ENCODE assay signal across 13 cellular contexts in the genomic region with DNA sequence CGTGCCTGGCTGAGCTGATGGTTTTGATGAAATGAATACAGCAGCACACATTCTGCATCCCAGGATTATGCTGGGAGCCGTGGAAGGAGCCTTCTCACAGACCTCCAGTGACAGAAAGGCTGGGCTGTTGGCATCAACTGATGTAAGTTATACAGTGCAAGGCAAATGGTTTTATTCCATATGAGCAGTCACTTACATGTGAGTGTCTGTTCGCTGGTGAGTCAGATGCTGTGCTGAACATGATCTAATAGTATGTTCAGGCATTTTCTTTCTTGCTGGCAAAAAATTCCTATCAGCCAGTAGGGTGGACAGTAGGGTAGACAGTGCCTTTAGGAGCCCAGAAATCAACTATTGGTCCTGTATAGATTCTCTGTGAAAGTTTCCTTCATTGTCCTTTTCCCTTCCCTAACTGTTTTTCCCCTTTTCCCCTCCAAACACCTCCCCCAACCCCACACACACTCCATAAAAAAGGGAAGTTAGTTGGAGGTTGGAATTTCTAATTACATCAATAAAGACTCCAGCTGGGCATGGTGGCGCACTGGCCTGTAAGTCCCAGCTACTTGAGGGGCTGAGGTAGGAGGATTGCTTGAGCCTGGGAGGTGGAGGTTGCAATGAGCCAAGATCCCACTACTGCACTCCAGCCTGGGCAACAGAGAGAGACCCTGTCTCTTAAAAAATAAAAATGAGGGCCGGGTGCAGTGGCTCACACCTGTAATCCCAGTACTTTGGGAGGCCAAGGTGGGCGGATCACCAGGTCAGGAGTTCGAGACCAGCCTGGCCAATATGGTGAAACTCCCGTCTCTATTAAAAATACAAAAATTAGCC. TPM values are rescaled to one million over a fixed set of nuclear protein-coding genes. Genes with fewer than 3 reads are reported as not detected.
A peak's percentile ranks its signal among the peaks of the same experiment; 100 is the strongest.
DNase-seq lines count a peak whose midpoint lies in the region; ATAC-seq and TF ChIP-seq lines count a peak whose summit lies in the region.
"Had no signal": no experiment of that assay in that cellular context is flagged by ENCODE, and none has a peak within 500 bp of the region (broad histone marks: within the 10 kb centered on the region; RNA-seq: fewer than 3 reads in every experiment).

No MANE protein-coding gene starts in this region.

- H3K9me2 ChIP-seq in GM23248 (ENCODE audit: insufficient read depth) = 0 out of 2 replicates have a peak, but pooled peaks cover 4% of the 10 kb centered on the region

- no peak overlapping the region for H2AFZ ChIP-seq in GM23248

- H3K4me3 ChIP-seq in GM23248 (no peak overlapping the region), choroid plexus epithelial cell (ENCODE audit: low read depth, low read length) (no peak overlapping the region)
- H3K4me3 ChIP-seq: ascending aorta had no signal

- H3K4me2 ChIP-seq in GM23248 (ENCODE audit: unreplicated experiment) = no peak overlapping the region

- in situ Hi-C loops in GM23248 (cut with MboI) = no loop called here

- peaks cover 50% of the 10 kb centered on the region for H3K36me3 Mint-ChIP-seq in nephron progenitor cell (ENCODE audit: low read depth)

- 0 out of 2 replicates have a peak, but pooled peaks cover 4% of the 10 kb centered on the region for H3K4me1 ChIP-seq in GM23248 (ENCODE audit: insufficient read depth)
- H3K4me1 ChIP-seq: ascending aorta had no signal

- H3F3A ChIP-seq in GM23248 (ENCODE audit: insufficient read depth) = no peaks in the 10 kb centered on the region

- TF ChIP-seq CTCF in choroid plexus epithelial cell (conservative IDR thresholded peaks at IDR 0.05; ENCODE audit: low read depth, low read length) (no peak), nephron progenitor cell (IDR thresholded peaks at IDR 0.05) (no peak)

- no peaks in the 10 kb centered on the region for H4K20me1 ChIP-seq in GM23248 (ENCODE audit: insufficient read depth)

- WGBS in GM23248 (ENCODE audit: low coverage in 1 of 2, low lambda C conversion rate in 2 of 2, missing lambda C conversion rate in 2 of 2), 2 experiments = 89 to 94% methylated on average over 8 of the region's 8 CpGs

- H3K36me3 ChIP-seq in GM23248 (ENCODE audit: low read depth) = no peaks in the 10 kb centered on the region
- H3K36me3 ChIP-seq: ascending aorta had no signal

- H3K79me2 ChIP-seq in GM23248 (ENCODE audit: insufficient read depth) = peaks cover 62% of the 10 kb centered on the region

- H3K9ac ChIP-seq in GM23248 = no peak overlapping the region

- ATAC-seq in HG03108 (IDR thresholded peaks at IDR 0.05; ENCODE audit: unreplicated experiment) = no peak
- ATAC-seq: activated CD8-positive, alpha-beta memory T cell treated with anti-CD3 and anti-CD28 coated beads, Interleukin-2, amount 10 ng/mL, durations not matched to agents 7 days and 5 days; stimulated activated effector memory CD8-positive, alpha-beta T cell treated with anti-CD3 and anti-CD28 coated beads, Interleukin-12 subunit alpha, Interleukin-12 subunit beta, amount 100 ng/mL, for 72 hours had no signal

- no peaks in the 10 kb centered on the region for H3K9me3 ChIP-seq in GM23248 (ENCODE audit: low read depth)
- H3K9me3 ChIP-seq: ascending aorta had no signal

- H3K27me3 ChIP-seq in GM23248 (replicated peaks; ENCODE audit: insufficient read depth) = no peaks in the 10 kb centered on the region
- H3K27me3 ChIP-seq: ascending aorta had no signal

- H3K4me3 Mint-ChIP-seq in nephron progenitor cell = no peak overlapping the region
- H3K4me3 Mint-ChIP-seq: activated CD8-positive, alpha-beta memory T cell treated with anti-CD3 and anti-CD28 coated beads, Interleukin-2, amount 10 ng/mL, durations not matched to agents 7 days and 5 days; stimulated activated effector memory CD8-positive, alpha-beta T cell treated with anti-CD3 and anti-CD28 coated beads, Interleukin-12 subunit alpha, Interleukin-12 subunit beta, amount 100 ng/mL, for 72 hours; T-helper 2 cell treated with Interferon-gamma antibody and Interleukin-4, amounts not matched to agents 5 μg/mL and 100 μg/mL, for 36 hours had no signal

- H3K27me3 Mint-ChIP-seq in nephron progenitor cell (ENCODE audit: low read depth, poor library complexity) = no peaks in the 10 kb centered on the region
- H3K27me3 Mint-ChIP-seq: activated CD8-positive, alpha-beta memory T cell treated with anti-CD3 and anti-CD28 coated beads, Interleukin-2, amount 10 ng/mL, durations not matched to agents 7 days and 5 days had no signal

- peak overlapping the region; percentile 81 for H3K27ac Mint-ChIP-seq in nephron progenitor cell
- H3K27ac Mint-ChIP-seq: activated CD8-positive, alpha-beta memory T cell treated with anti-CD3 and anti-CD28 coated beads, Interleukin-2, amount 10 ng/mL, durations not matched to agents 7 days and 5 days; stimulated activated effector memory CD8-positive, alpha-beta T cell treated with anti-CD3 and anti-CD28 coated beads, Interleukin-12 subunit alpha, Interleukin-12 subunit beta, amount 100 ng/mL, for 72 hours; T-helper 2 cell treated with Interferon-gamma antibody and Interleukin-4, amounts not matched to agents 5 μg/mL and 100 μg/mL, for 36 hours had no signal

- DNase-seq in GM23248 (peak; percentile 77), MV-4-11 (lab: John Stamatoyannopoulos, UW) (peak; percentile 20), choroid plexus epithelial cell (ENCODE audit: low read depth) (peak; percentile 78), nephron progenitor cell (no peak), cerebellum (ENCODE audit: low spot score) (no peak), NCI-H345 (lab: John Stamatoyannopoulos, UW) (no peak), hypothalamus (lab: John Stamatoyannopoulos, UW) (no peak)
- DNase-seq: activated CD8-positive, alpha-beta memory T cell treated with anti-CD3 and anti-CD28 coated beads, Interleukin-2, amount 10 ng/mL, durations not matched to agents 7 days and 5 days; NCI-H187 treated with DMSO at 0.1 percent for 48 hours had no signal

- peaks cover 43% of the 10 kb centered on the region for H3K4me1 Mint-ChIP-seq in nephron progenitor cell

- peaks cover 26% of the 10 kb centered on the region for H3K9me3 Mint-ChIP-seq in nephron progenitor cell
- H3K9me3 Mint-ChIP-seq: stimulated activated effector memory CD8-positive, alpha-beta T cell treated with anti-CD3 and anti-CD28 coated beads, Interleukin-12 subunit alpha, Interleukin-12 subunit beta, amount 100 ng/mL, for 72 hours had no signal

- H3K27ac ChIP-seq in GM23248 = no peak overlapping the region
- H3K27ac ChIP-seq: ascending aorta had no signal

RNA-seq across cellular contexts. Expression of a gene that starts 36.2 kb away (rescaled TPM):
- total RNA-seq in GM23248 (2014; rRNA removed; shearing (Covaris generic)) = 0.38 and 0.65 TPM in 2 replicates
- polyA plus RNA-seq in GM23248 (2016; fragmentation: Nextera tagmentation; extraction: Ambion mirVana) = 0.81 and 1.1 TPM in 2 replicates
- 1.00 TPM for total RNA-seq in cerebellum
- total RNA-seq: activated CD8-positive, alpha-beta memory T cell treated with anti-CD3 and anti-CD28 coated beads, Interleukin-2, amount 10 ng/mL, durations not matched to agents 7 days and 5 days had no signal

Comparison
In these comparisons a context has a peak if more than half of its experiments do, and no peak if none do; other contexts are left out.
1. DNase-seq: peak in GM23248 (single experiment), MV-4-11 (single experiment) and choroid plexus epithelial cell (single experiment); none in nephron progenitor cell (single experiment), cerebellum (single experiment), NCI-H345 (single experiment) and hypothalamus (0 of 51).